In genomic region chr11:109747839-109748238, GRCh38 we compare ENCODE assay signal across 12 cellular contexts.
DNase-seq lines count a peak whose midpoint lies in the region; ATAC-seq and TF ChIP-seq lines count a peak whose summit lies in the region.
"Had no signal": no experiment of that assay in that cellular context is flagged by ENCODE, and none has a peak within 500 bp of the region (broad histone marks: within the 10 kb centered on the region; RNA-seq: fewer than 3 reads in every experiment).

No MANE protein-coding gene starts in this region.

- no peak overlapping the region for H3K14ac ChIP-seq in mesenchymal stem cell (ENCODE audit: low read length in 2 of 2)

- H3K4me2 ChIP-seq in mesenchymal stem cell (ENCODE audit: low read length, poor library complexity, severe bottlenecking): no peak overlapping the region

- H3K79me1 ChIP-seq in mesenchymal stem cell (replicated peaks; ENCODE audit: low read length, poor library complexity, severe bottlenecking): no peaks in the 10 kb centered on the region

- H4K8ac ChIP-seq in mesenchymal stem cell (ENCODE audit: low read length): no peak overlapping the region

- no peak overlapping the region for H3K27ac ChIP-seq in mesenchymal stem cell (ENCODE audit: low read length, poor library complexity, severe bottlenecking)
- H3K27ac ChIP-seq: skin epidermis had no signal

- H2AFZ ChIP-seq in mesenchymal stem cell (ENCODE audit: low read depth, low read length): no peak overlapping the region

- H3K27me3 ChIP-seq in mesenchymal stem cell (ENCODE audit: control insufficient read depth in 1 of 2, insufficient read depth in 1 of 2, low read length in 2 of 2) (no peaks in the 10 kb centered on the region), BE2C (no peaks in the 10 kb centered on the region)

- no peak overlapping the region for H2BK15ac ChIP-seq in mesenchymal stem cell (ENCODE audit: low read depth, poor library complexity, severe bottlenecking)

- H2BK12ac ChIP-seq in mesenchymal stem cell (ENCODE audit: low read length in 2 of 2): no peak overlapping the region

- ATAC-seq in HG02610 (IDR thresholded peaks at IDR 0.05; ENCODE audit: unreplicated experiment) (peak; percentile 77), GM19467 (IDR thresholded peaks at IDR 0.05; ENCODE audit: unreplicated experiment) (no peak)
- ATAC-seq: mucosa of descending colon had no signal

- no peak overlapping the region for H2BK120ac ChIP-seq in mesenchymal stem cell (ENCODE audit: low read depth, low read length)

- H3K18ac ChIP-seq in mesenchymal stem cell (ENCODE audit: low read depth in 1 of 2, low read length in 2 of 2): no peak overlapping the region

- no peaks in the 10 kb centered on the region for H3K36me3 ChIP-seq in mesenchymal stem cell (ENCODE audit: control insufficient read depth in 1 of 2, insufficient read depth in 2 of 2, low read depth in 1 of 2, low read length in 2 of 2)
- H3K36me3 ChIP-seq in BE2C: no peaks in the 10 kb centered on the region

- no peak overlapping the region for H3K4me3 ChIP-seq in mesenchymal stem cell (ENCODE audit: insufficient read depth in 1 of 2, low read depth in 1 of 2, low read length in 2 of 2)
- H3K4me3 ChIP-seq in BE2C (ENCODE audit: low read depth, low read length): no peak overlapping the region
- H3K4me3 ChIP-seq: mucosa of descending colon, skin epidermis had no signal

- peak; percentile 3 for DNase-seq in GM13977 (ENCODE audit: low spot score)
- DNase-seq in NOMO-1 treated with dmso at 0.1 percent for 144 hours (lab: John Stamatoyannopoulos, UW; ENCODE audit: unreplicated experiment): peak; percentile 89
- DNase-seq in mesenchymal stem cell: peak; percentile 35
- no peak for DNase-seq in BE2C
- DNase-seq in NCI-H2081 (lab: John Stamatoyannopoulos, UW): no peak
- no peak for DNase-seq in NCI-H345 treated with DMSO at 0.1 percent for 48 hours (lab: John Stamatoyannopoulos, UW; ENCODE audit: unreplicated experiment)
- DNase-seq: activated naive CD4-positive, alpha-beta T cell treated with anti-CD3 and anti-CD28 coated beads for 36 hours; Karpas-422; mucosa of descending colon had no signal

- no peak overlapping the region for H4K91ac ChIP-seq in mesenchymal stem cell (ENCODE audit: low read length)

- no peak overlapping the region for H2BK5ac ChIP-seq in mesenchymal stem cell (ENCODE audit: low read depth, low read length, poor library complexity, severe bottlenecking)

- TF ChIP-seq CTCF in GM13977 (IDR thresholded peaks at IDR 0.05; ENCODE audit: extremely low read depth, insufficient read depth, missing control alignments): no peak
- no peak for TF ChIP-seq CTCF in BE2C (IDR thresholded peaks at IDR 0.05; ENCODE audit: low read depth, low read length)

- no peak overlapping the region for H3K23ac ChIP-seq in mesenchymal stem cell (ENCODE audit: low read length in 2 of 2)

- 75% methylated on average over 7 of the region's 7 CpGs for WGBS in mesenchymal stem cell

- H3K4me1 ChIP-seq in mesenchymal stem cell (ENCODE audit: control insufficient read depth, insufficient read depth, low read depth, low read length) (no peaks in the 10 kb centered on the region), BE2C (no peaks in the 10 kb centered on the region)

- H3K9ac ChIP-seq in mesenchymal stem cell (ENCODE audit: low read length): no peak overlapping the region

- H2AK5ac ChIP-seq in mesenchymal stem cell (ENCODE audit: low read length, severe bottlenecking): no peak overlapping the region

- in situ Hi-C loops in GM13977 (cut with MboI; ENCODE audit: low pct_unique_long_range_greater_than_20kb, low sequenced_read_pairs, unreplicated experiment): no loop called here

- H3K4ac ChIP-seq in mesenchymal stem cell (ENCODE audit: low read depth in 1 of 2, low read length in 2 of 2): no peak overlapping the region

- H3K9me3 ChIP-seq in mesenchymal stem cell (ENCODE audit: control insufficient read depth, low read length) (no peaks in the 10 kb centered on the region), BE2C (no peaks in the 10 kb centered on the region)
- H3K9me3 ChIP-seq: mucosa of descending colon had no signal

Comparison
In these comparisons a context has a peak if more than half of its experiments do, and no peak if none do; other contexts are left out.
1. DNase-seq: peak in GM13977 (single experiment), NOMO-1 treated with dmso at 0.1 percent for 144 hours (single experiment) and mesenchymal stem cell (single experiment); none in BE2C (single experiment), NCI-H2081 (0 of 2) and NCI-H345 treated with DMSO at 0.1 percent for 48 hours (single experiment).